Comparison of ENCODE assay signal across 8 cellular contexts in the genomic region with DNA sequence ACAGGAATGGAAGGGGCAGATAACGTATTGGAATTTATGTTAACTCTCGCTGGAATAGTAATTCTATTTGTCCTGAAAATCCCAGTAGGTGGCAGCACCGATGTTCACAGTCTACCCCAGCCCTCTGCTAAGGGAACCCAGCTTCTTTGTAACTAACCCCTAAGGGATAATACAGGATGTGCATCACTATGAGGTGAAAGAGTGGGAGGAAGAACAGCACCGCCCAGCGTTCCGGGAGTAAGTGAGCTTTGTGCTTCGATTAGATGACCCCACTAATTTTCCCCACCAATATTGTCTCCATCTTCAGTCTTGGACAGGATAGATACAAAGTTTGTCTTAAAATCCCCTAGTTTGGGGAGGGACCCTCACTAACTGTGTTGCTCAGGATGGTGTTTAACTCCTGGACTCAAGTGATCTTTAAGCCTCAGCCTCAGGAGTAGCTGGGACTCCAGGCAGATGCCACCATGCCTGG. TPM values are rescaled to one million over a fixed set of nuclear protein-coding genes. Genes with fewer than 3 reads are reported as not detected.
DNase-seq lines count a peak whose midpoint lies in the region; ATAC-seq and TF ChIP-seq lines count a peak whose summit lies in the region.

No MANE protein-coding gene starts in this region.

- no peaks in the 10 kb centered on the region for H3K27me3 ChIP-seq in Panc1 (ENCODE audit: control insufficient read depth, insufficient read depth, low read length)

- H3K36me3 Mint-ChIP-seq in nephron progenitor cell (ENCODE audit: low read depth), result peaks cover 24% of the 10 kb centered on the region

- ATAC-seq in GM21390 (IDR thresholded peaks at IDR 0.05; ENCODE audit: unreplicated experiment) (peak; percentile 80), Panc1 (peak; percentile 97)
- ATAC-seq in stimulated activated naive CD8-positive, alpha-beta T cell treated with anti-CD3 and anti-CD28 coated beads, Interleukin-15, Interleukin-2, amounts not matched to agents 100 U/mL and 50 U/mL, for 24 hours, result peak; percentile 96

- CTCF ChIA-PET in Panc1 (lab: Charles Lee), result interaction anchor here (0.5 to 1.1 kb wide), 7 partner anchors 10 to 98 kb away, joined by 3 to 4 read pairs (median 3); no protein-coding TSS in a partner anchor

- no peak overlapping the region for H3K27ac Mint-ChIP-seq in nephron progenitor cell

- H3K4me1 Mint-ChIP-seq in nephron progenitor cell, result peaks cover 28% of the 10 kb centered on the region

- no peaks in the 10 kb centered on the region for H3K4me1 ChIP-seq in Panc1 (ENCODE audit: control insufficient read depth, insufficient read depth, low read length)

- H3K4me3 ChIP-seq in Panc1 (ENCODE audit: low read depth in 2 of 2, low read length in 2 of 2) (no peak overlapping the region), fibroblast of villous mesenchyme (ENCODE audit: low read depth, low read length) (peak overlapping the region; percentile 85)

- no peaks in the 10 kb centered on the region for H3K9me3 Mint-ChIP-seq in nephron progenitor cell

- TF ChIP-seq CTCF in Panc1 (IDR thresholded peaks at IDR 0.05) (peak; percentile 78), fibroblast of villous mesenchyme (IDR thresholded peaks at IDR 0.05; ENCODE audit: insufficient read depth, low read depth, low read length) (peak; percentile 62), nephron progenitor cell (IDR thresholded peaks at IDR 0.05) (peak; percentile 65)

- H3K9me3 ChIP-seq in Panc1 (ENCODE audit: control insufficient read depth, insufficient read depth, low read depth, low read length), result no peaks in the 10 kb centered on the region

- H3K27me3 Mint-ChIP-seq in nephron progenitor cell (ENCODE audit: low read depth, poor library complexity), result no peaks in the 10 kb centered on the region

- in situ Hi-C loops in Panc1 (cut with HindIII; ENCODE audit: low pct_unique_long_range_greater_than_20kb, low sequenced_read_pairs), result no loop called here

- H3K36me3 ChIP-seq in Panc1 (ENCODE audit: control insufficient read depth, insufficient read depth, low read length), result no peaks in the 10 kb centered on the region

- DNase-seq in DMS 273 (lab: John Stamatoyannopoulos, UW; ENCODE audit: unreplicated experiment) (peak; percentile 87), HUDEP-2 (lab: John Stamatoyannopoulos, UW; ENCODE audit: unreplicated experiment in 76 of 76) (peak in 69 of 76 experiments; percentile 1 to 85 (median 49)), Panc1 (ENCODE audit: low read depth, low spot score) (peak; percentile 42), fibroblast of villous mesenchyme (ENCODE audit: low read depth) (peak; percentile 94), nephron progenitor cell (peak; percentile 71)
- DNase-seq in activated T-cell treated with anti-CD3 and anti-CD28 coated beads, Interleukin-2, amount 50 U/mL, for 48 hours, result peak; percentile 74 to 78
- DNase-seq in stimulated activated naive CD8-positive, alpha-beta T cell treated with anti-CD3 and anti-CD28 coated beads, Interleukin-15, Interleukin-2, amounts not matched to agents 100 U/mL and 50 U/mL, for 24 hours, result peak; percentile 76

- H3K27ac ChIP-seq in Panc1 (ENCODE audit: low read length), result no peak overlapping the region

- POLR2A ChIA-PET in Panc1 (lab: Charles Lee), result no interaction called here

- intact Hi-C loops in Panc1 (cut with micrococcal nuclease; ENCODE audit: unreplicated experiment), result no loop called here

- no peak overlapping the region for H3K4me3 Mint-ChIP-seq in nephron progenitor cell

- BruUV-seq in Panc1 (replicated peaks; lab: Mats Ljungman, UMichigan), result no TSS peak

RNA-seq across cellular contexts. Expression of gene SLC2A3, which starts 2.7 kb away (rescaled TPM):
- total RNA-seq in Panc1 (2021; ENCODE audit: unreplicated experiment) (0.51 TPM), fibroblast of villous mesenchyme (65.4 and 91.5 TPM in 2 replicates)
- 0.79 TPM for polyA plus RNA-seq in Panc1 (2012; ENCODE audit: insufficient read length)

Comparison
In these comparisons a context has a peak if more than half of its experiments do, and no peak if none do; other contexts are left out.
1. DNase-seq: peak in every context shown above with its lines; median percentile 94 in fibroblast of villous mesenchyme; 87 in DMS 273; 76 in activated T-cell treated with anti-CD3 and anti-CD28 coated beads, Interleukin-2, amount 50 U/mL, for 48 hours; 76 in stimulated activated naive CD8-positive, alpha-beta T cell treated with anti-CD3 and anti-CD28 coated beads, Interleukin-15, Interleukin-2, amounts not matched to agents 100 U/mL and 50 U/mL, for 24 hours; 71 in nephron progenitor cell; 49 in HUDEP-2; 42 in Panc1.
2. RNA of gene SLC2A3, which starts 2.7 kb away (total RNA-seq): 65.4 to 91.5 TPM in fibroblast of villous mesenchyme; 0.51 TPM in Panc1 (single experiment); every median in the first group is over 10 times any median in the second.
3. Peak in every context shown above with its lines, with median percentiles within 50 percentile points of each other: ATAC-seq and CTCF ChIP-seq.